ENCODE assay signal across 25 cellular contexts in genomic region chr5:159909126-159909525, GRCh38. TPM values are rescaled to one million over a fixed set of nuclear protein-coding genes. Genes with fewer than 3 reads are reported as not detected.
"Had no signal": no experiment of that assay in that cellular context is flagged by ENCODE, and none has a peak within 500 bp of the region (broad histone marks: within the 10 kb centered on the region; RNA-seq: fewer than 3 reads in every experiment).

No MANE protein-coding gene starts in this region.

- H3K9me3 ChIP-seq: adrenal gland, gastroesophageal sphincter, pancreas, psoas muscle, spleen, suprapubic skin, tibial artery had no signal

- H3K4me1 ChIP-seq: pancreas, psoas muscle had no signal

- H3K27ac ChIP-seq: gastroesophageal sphincter, pancreas, psoas muscle, suprapubic skin, tibial artery had no signal

- DNase-seq: activated B cell treated with CpG ODN at 0.5 μM for 24 hours; activated CD4-positive, alpha-beta T cell treated with anti-CD3 and anti-CD28 coated beads for 4 hours; activated CD4-positive, alpha-beta T cell treated with anti-CD3 and anti-CD28 coated beads, Interleukin-2, amount 50 U/mL, for 4 hours; activated effector memory CD4-positive, alpha-beta T cell treated with anti-CD3 and anti-CD28 coated beads, Interleukin-2, amount 50 U/mL, for 16 hours; activated naive CD4-positive, alpha-beta T cell treated with anti-CD3 and anti-CD28 coated beads for 36 hours; activated naive CD8-positive, alpha-beta T cell treated with anti-CD3 and anti-CD28 coated beads for 36 hours; activated T-cell treated with anti-CD3 and anti-CD28 coated beads for 4 hours; adrenal gland; aorta; caudate nucleus; cortex of kidney; hippocampal formation; kidney; left colon; naive thymus-derived CD8-positive, alpha-beta T cell; nucleus accumbens; pancreas; psoas muscle; spleen; stimulated activated naive CD4-positive, alpha-beta T cell; T1000; tibial artery had no signal

- H3K27me3 ChIP-seq: adrenal gland, suprapubic skin, tibial artery had no signal

- H3K4me3 ChIP-seq: adrenal gland, gastroesophageal sphincter, pancreas, psoas muscle, spleen, suprapubic skin, tibial artery had no signal

- ATAC-seq: gastroesophageal sphincter; left colon; naive thymus-derived CD8-positive, alpha-beta T cell; pancreas; psoas muscle had no signal

- H3K36me3 ChIP-seq: adrenal gland, gastroesophageal sphincter, pancreas, spleen, suprapubic skin, tibial artery had no signal

RNA-seq across cellular contexts. Expression of gene ADRA1B, which starts 7.2 kb away (rescaled TPM):
- total RNA-seq: activated naive CD4-positive, alpha-beta T cell treated with anti-CD3 and anti-CD28 coated beads for 36 hours; activated naive CD8-positive, alpha-beta T cell treated with anti-CD3 and anti-CD28 coated beads for 36 hours; endothelial cell of umbilical vein; naive thymus-derived CD8-positive, alpha-beta T cell had no signal
- polyA plus RNA-seq: naive thymus-derived CD8-positive, alpha-beta T cell had no signal
